27 cellular contexts compared by ENCODE assay signal in the genomic region with DNA sequence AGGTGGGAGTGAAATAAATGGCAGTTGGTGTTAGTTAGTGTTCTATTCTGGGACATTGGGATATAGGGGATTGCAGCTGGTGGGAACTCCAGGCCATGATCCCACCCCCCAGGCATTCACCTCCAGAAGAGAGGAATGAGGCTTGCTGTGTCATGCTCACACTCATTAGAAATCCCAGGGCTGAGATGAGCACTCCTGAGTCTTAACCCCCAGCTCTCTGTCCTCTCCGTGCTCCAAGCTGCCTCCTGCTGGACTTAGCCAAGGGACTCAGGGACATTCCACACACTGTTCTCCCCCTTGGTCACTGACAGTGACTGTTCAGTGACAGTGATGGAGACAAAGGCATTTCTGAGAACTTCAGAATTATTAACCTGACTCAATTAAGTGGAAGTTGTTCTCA. TPM values are rescaled to one million over a fixed set of nuclear protein-coding genes. Genes with fewer than 3 reads are reported as not detected.
"Had no signal": no experiment of that assay in that cellular context is flagged by ENCODE, and none has a peak within 500 bp of the region (broad histone marks: within the 10 kb centered on the region; RNA-seq: fewer than 3 reads in every experiment).

No MANE protein-coding gene starts in this region.

- H3K4me2 ChIP-seq: smooth muscle cell had no signal

- H3K4me1 ChIP-seq: body of pancreas, left ventricle myocardium inferior, parathyroid adenoma, transverse colon had no signal

- H3K4me3 ChIP-seq: body of pancreas, left ventricle myocardium inferior, smooth muscle cell, transverse colon had no signal

- H3K9me3 ChIP-seq: body of pancreas, left ventricle myocardium inferior, neutrophil, transverse colon had no signal

- H3K27me3 ChIP-seq: body of pancreas, neutrophil, transverse colon had no signal

- H3K9ac ChIP-seq: parathyroid adenoma had no signal

- FAIRE-seq: colon, urothelium cell line had no signal

- H3K27ac ChIP-seq: body of pancreas, epithelial cell of prostate, left ventricle myocardium inferior, neutrophil, parathyroid adenoma, transverse colon, VCaP had no signal

- H3K79me2 ChIP-seq: parathyroid adenoma had no signal

- ATAC-seq: activated CD8-positive, alpha-beta T cell treated with anti-CD3 and anti-CD28 coated beads, Interleukin-2, amount 10 ng/mL, durations not matched to agents 7 days and 5 days; activated naive CD8-positive, alpha-beta T cell treated with anti-CD3 and anti-CD28 coated beads, Interleukin-2, amount 50 U/mL, for 24 hours; body of pancreas; natural killer cell treated with Interleukin-12 subunit alpha and Interleukin-12 subunit beta and Interleukin-15 and Interleukin-18, amount 100 ng/mL, for 72 hours; sciatic nerve; stimulated activated naive B cell treated with anti-CD40 and anti-IgM and Interleukin-4, amounts not matched to agents 10 μg/mL and 1 μg/mL and 100 μg/mL, for 72 hours had no signal

- H2AFZ ChIP-seq: parathyroid adenoma had no signal

- H3K36me3 ChIP-seq: left ventricle myocardium inferior, neutrophil, transverse colon had no signal

- DNase-seq: activated CD4-positive, alpha-beta T cell treated with anti-CD3 and anti-CD28 coated beads for 1 hour; activated CD4-positive, alpha-beta T cell treated with anti-CD3 and anti-CD28 coated beads, Interleukin-2, amount 50 U/mL, for 1 hour; activated CD8-positive, alpha-beta T cell treated with anti-CD3 and anti-CD28 coated beads, Interleukin-2, amount 10 ng/mL, durations not matched to agents 7 days and 5 days; activated gamma-delta T cell; activated naive CD4-positive, alpha-beta T cell treated with anti-CD3 and anti-CD28 coated beads, Interleukin-2, amount 50 U/mL, for 16 hours; activated naive CD8-positive, alpha-beta T cell treated with anti-CD3 and anti-CD28 coated beads, Interleukin-2, amount 50 U/mL, for 24 hours; body of pancreas; left ventricle myocardium inferior; mammary epithelial cell; midbrain; stimulated activated CD4-positive, alpha-beta T cell treated with anti-CD3 and anti-CD28 coated beads, Interleukin-15, amount 100 ng/mL, for 24 hours; stimulated activated CD4-positive, alpha-beta T cell treated with anti-CD3 and anti-CD28 coated beads, Interleukin-2, amount 100 ng/mL, for 48 hours; stimulated activated CD8-positive, alpha-beta memory T cell treated with anti-CD3 and anti-CD28 coated beads, Interleukin-4, amount 100 ng/mL, for 48 hours; stimulated activated naive B cell treated with anti-CD40 and anti-IgM and Interleukin-4, amounts not matched to agents 10 μg/mL and 1 μg/mL and 100 μg/mL, for 72 hours; transverse colon had no signal

RNA-seq across cellular contexts. Expression of gene CYP26A1, which starts 21.5 kb away (rescaled TPM):
- total RNA-seq: activated CD8-positive, alpha-beta T cell treated with anti-CD3 and anti-CD28 coated beads, Interleukin-2, amount 10 ng/mL, durations not matched to agents 7 days and 5 days; activated T-helper 1 cell treated with anti-CD3 and anti-CD28 coated beads, Interleukin-12 subunit alpha, Interleukin-12 subunit beta, Interleukin-2, Interleukin-4 antibody, amounts not matched to agents 30 ng/mL and 10 ng/mL and 1 ng/mL, durations not matched to agents 14 hours and 24 hours and 36 hours; fibroblast of villous mesenchyme; left ventricle myocardium inferior; mammary epithelial cell; natural killer cell treated with Interleukin-12 subunit alpha and Interleukin-12 subunit beta and Interleukin-15 and Interleukin-18, amount 100 ng/mL, for 72 hours; sciatic nerve; smooth muscle cell; T-helper 2 cell treated with Interferon-gamma antibody and Interleukin-4, amounts not matched to agents 100 ng/mL and 5 ng/mL, for 36 hours; transverse colon had no signal
- polyA plus RNA-seq: mammary epithelial cell had no signal

RNA-seq across cellular contexts. Expression of gene CYP26C1, which starts 34.6 kb away (rescaled TPM):
- total RNA-seq: activated T-helper 1 cell treated with anti-CD3 and anti-CD28 coated beads, Interleukin-12 subunit alpha, Interleukin-12 subunit beta, Interleukin-2, Interleukin-4 antibody, amounts not matched to agents 30 ng/mL and 10 ng/mL and 1 ng/mL, durations not matched to agents 14 hours and 24 hours and 36 hours; fibroblast of villous mesenchyme; left ventricle myocardium inferior; mammary epithelial cell; T-helper 2 cell treated with Interferon-gamma antibody and Interleukin-4, amounts not matched to agents 100 ng/mL and 5 ng/mL, for 36 hours; transverse colon had no signal
- polyA plus RNA-seq: smooth muscle cell had no signal
